ENCODE assay signal across 20 cellular contexts in the genomic region with DNA sequence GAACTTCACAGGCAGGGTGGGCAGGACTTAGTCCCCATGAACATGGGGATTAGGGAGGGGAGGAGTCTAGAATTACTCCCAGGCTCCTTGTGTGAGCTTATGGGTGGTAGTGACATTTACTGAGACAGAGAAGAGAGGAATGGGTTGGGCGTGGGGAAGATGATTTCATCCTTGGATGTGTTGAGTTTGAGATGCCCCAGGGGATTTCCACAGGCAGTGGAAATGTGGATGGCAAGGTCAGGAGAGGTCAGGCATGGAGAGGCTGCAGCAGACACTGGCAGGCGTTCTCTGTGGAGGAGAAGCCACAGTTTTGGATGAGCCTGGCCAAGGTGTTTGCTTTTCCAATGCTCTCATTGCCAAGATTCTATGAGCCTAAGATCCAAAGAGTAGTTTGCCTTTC. TPM values are rescaled to one million over a fixed set of nuclear protein-coding genes. Genes with fewer than 3 reads are reported as not detected.
DNase-seq lines count a peak whose midpoint lies in the region; ATAC-seq and TF ChIP-seq lines count a peak whose summit lies in the region.
"Had no signal": no experiment of that assay in that cellular context is flagged by ENCODE, and none has a peak within 500 bp of the region (broad histone marks: within the 10 kb centered on the region; RNA-seq: fewer than 3 reads in every experiment).

No MANE protein-coding gene starts in this region.

- peaks cover 4% of the 10 kb centered on the region; the same call in 1 of the 2 replicates for H3K27me3 Mint-ChIP-seq in HFFc6 (ENCODE audit: insufficient read depth)

- ATAC-seq in HG03097 (IDR thresholded peaks at IDR 0.05; ENCODE audit: low FRiP score, unreplicated experiment) = no peak
- no peak for ATAC-seq in left ventricle myocardium superior
- ATAC-seq: SK-N-SH treated with all-trans-retinoic acid at 6 μM for 48 hours had no signal

- peaks cover 56% of the 10 kb centered on the region for H3K4me1 Mint-ChIP-seq in HFFc6 (ENCODE audit: low read depth)

- DNase-seq in HFFc6 (no peak), T1000 (lab: John Stamatoyannopoulos, UW) (peak; percentile 42), kidney glomerular epithelial cell (lab: John Stamatoyannopoulos, UW) (peak; percentile 34), dermis blood vessel endothelial cell (no peak), pons (ENCODE audit: low spot score) (no peak), left ventricle myocardium superior (no peak)
- DNase-seq: DMS79 treated with DMSO at 0.1 percent for 48 hours, GDM1, Kasumi-1, NCI-H1092 treated with DMSO at 0.1 percent for 48 hours, NCI-H146, NCI-H2081, NCI-H2171 treated with DMSO at 0.1 percent for 48 hours, NCI-H446 treated with DMSO at 0.1 percent for 48 hours, NCI-H69, RPMI8226, SHP77 treated with DMSO at 0.1 percent for 48 hours had no signal

- peak overlapping the region; percentile 14; the same call in 1 of the 2 replicates for H3K27ac Mint-ChIP-seq in HFFc6

- H3K9me3 Mint-ChIP-seq in HFFc6 = peaks cover 4% of the 10 kb centered on the region; the same call in 1 of the 2 replicates

- no peak overlapping the region for H3K4me3 Mint-ChIP-seq in HFFc6
- H3K4me3 Mint-ChIP-seq: CD14-positive monocyte had no signal

- H3K36me3 Mint-ChIP-seq in HFFc6 (ENCODE audit: low read depth) = peaks cover 47% of the 10 kb centered on the region

- no peak for TF ChIP-seq CTCF in HFFc6 (IDR thresholded peaks at IDR 0.05)

- intact Hi-C loops in left ventricle myocardium superior (cut with micrococcal nuclease) = no loop called here

RNA-seq across cellular contexts. Expression of a gene that starts 26.5 kb away (rescaled TPM):
- 10 to 100 TPM; 37.1 to 49.8 (median 42.8) TPM for total RNA-seq in HFFc6 (2021; fragmentation: NEBNext Ultra II Directional; extraction: Animal tissue kit (Norgen Biotek cat#: 25700))
- total RNA-seq in dermis blood vessel endothelial cell (13.3 and 17.7 TPM in 2 replicates), left ventricle myocardium superior (5.3 TPM)

Comparison
In these comparisons a context has a peak if more than half of its experiments do, and no peak if none do; other contexts are left out.
1. DNase-seq: peak in T1000 (single experiment) and kidney glomerular epithelial cell (single experiment); none in HFFc6 (single experiment), dermis blood vessel endothelial cell (single experiment), pons (single experiment) and left ventricle myocardium superior (single experiment).